In genomic region chr11:43367382-43368178, GRCh38 we compare ENCODE assay signal across 1 cellular context.
TF ChIP-seq lines count a peak whose summit lies in the region.

No MANE protein-coding gene starts in this region.

TF ChIP-seq in GM12878, 131 proteins besides CTCF, POLR2A, EP300 and RAD21 (continued from another document):
- TF ChIP-seq, protein P1, sequence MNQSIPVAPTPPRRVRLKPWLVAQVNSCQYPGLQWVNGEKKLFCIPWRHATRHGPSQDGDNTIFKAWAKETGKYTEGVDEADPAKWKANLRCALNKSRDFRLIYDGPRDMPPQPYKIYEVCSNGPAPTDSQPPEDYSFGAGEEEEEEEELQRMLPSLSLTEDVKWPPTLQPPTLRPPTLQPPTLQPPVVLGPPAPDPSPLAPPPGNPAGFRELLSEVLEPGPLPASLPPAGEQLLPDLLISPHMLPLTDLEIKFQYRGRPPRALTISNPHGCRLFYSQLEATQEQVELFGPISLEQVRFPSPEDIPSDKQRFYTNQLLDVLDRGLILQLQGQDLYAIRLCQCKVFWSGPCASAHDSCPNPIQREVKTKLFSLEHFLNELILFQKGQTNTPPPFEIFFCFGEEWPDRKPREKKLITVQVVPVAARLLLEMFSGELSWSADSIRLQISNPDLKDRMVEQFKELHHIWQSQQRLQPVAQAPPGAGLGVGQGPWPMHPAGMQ (IDR thresholded peaks at IDR 0.05; ENCODE audit: borderline replicate concordance) = no peak
- TF ChIP-seq, protein P2, sequence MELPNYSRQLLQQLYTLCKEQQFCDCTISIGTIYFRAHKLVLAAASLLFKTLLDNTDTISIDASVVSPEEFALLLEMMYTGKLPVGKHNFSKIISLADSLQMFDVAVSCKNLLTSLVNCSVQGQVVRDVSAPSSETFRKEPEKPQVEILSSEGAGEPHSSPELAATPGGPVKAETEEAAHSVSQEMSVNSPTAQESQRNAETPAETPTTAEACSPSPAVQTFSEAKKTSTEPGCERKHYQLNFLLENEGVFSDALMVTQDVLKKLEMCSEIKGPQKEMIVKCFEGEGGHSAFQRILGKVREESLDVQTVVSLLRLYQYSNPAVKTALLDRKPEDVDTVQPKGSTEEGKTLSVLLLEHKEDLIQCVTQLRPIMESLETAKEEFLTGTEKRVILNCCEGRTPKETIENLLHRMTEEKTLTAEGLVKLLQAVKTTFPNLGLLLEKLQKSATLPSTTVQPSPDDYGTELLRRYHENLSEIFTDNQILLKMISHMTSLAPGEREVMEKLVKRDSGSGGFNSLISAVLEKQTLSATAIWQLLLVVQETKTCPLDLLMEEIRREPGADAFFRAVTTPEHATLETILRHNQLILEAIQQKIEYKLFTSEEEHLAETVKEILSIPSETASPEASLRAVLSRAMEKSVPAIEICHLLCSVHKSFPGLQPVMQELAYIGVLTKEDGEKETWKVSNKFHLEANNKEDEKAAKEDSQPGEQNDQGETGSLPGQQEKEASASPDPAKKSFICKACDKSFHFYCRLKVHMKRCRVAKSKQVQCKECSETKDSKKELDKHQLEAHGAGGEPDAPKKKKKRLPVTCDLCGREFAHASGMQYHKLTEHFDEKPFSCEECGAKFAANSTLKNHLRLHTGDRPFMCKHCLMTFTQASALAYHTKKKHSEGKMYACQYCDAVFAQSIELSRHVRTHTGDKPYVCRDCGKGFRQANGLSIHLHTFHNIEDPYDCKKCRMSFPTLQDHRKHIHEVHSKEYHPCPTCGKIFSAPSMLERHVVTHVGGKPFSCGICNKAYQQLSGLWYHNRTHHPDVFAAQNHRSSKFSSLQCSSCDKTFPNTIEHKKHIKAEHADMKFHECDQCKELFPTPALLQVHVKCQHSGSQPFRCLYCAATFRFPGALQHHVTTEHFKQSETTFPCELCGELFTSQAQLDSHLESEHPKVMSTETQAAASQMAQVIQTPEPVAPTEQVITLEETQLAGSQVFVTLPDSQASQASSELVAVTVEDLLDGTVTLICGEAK (IDR thresholded peaks at IDR 0.05; ENCODE audit: borderline replicate concordance) = no peak
- TF ChIP-seq RUNX3 (IDR thresholded peaks at IDR 0.05; ENCODE audit: low read length) = no peak
- TF ChIP-seq, protein P3, sequence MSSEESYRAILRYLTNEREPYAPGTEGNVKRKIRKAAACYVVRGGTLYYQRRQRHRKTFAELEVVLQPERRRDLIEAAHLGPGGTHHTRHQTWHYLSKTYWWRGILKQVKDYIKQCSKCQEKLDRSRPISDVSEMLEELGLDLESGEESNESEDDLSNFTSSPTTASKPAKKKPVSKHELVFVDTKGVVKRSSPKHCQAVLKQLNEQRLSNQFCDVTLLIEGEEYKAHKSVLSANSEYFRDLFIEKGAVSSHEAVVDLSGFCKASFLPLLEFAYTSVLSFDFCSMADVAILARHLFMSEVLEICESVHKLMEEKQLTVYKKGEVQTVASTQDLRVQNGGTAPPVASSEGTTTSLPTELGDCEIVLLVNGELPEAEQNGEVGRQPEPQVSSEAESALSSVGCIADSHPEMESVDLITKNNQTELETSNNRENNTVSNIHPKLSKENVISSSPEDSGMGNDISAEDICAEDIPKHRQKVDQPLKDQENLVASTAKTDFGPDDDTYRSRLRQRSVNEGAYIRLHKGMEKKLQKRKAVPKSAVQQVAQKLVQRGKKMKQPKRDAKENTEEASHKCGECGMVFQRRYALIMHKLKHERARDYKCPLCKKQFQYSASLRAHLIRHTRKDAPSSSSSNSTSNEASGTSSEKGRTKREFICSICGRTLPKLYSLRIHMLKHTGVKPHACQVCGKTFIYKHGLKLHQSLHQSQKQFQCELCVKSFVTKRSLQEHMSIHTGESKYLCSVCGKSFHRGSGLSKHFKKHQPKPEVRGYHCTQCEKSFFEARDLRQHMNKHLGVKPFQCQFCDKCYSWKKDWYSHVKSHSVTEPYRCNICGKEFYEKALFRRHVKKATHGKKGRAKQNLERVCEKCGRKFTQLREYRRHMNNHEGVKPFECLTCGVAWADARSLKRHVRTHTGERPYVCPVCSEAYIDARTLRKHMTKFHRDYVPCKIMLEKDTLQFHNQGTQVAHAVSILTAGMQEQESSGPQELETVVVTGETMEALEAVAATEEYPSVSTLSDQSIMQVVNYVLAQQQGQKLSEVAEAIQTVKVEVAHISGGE (CRISPR knock-in tag; IDR thresholded peaks at IDR 0.05) = no peak
- TF ChIP-seq, protein P4, sequence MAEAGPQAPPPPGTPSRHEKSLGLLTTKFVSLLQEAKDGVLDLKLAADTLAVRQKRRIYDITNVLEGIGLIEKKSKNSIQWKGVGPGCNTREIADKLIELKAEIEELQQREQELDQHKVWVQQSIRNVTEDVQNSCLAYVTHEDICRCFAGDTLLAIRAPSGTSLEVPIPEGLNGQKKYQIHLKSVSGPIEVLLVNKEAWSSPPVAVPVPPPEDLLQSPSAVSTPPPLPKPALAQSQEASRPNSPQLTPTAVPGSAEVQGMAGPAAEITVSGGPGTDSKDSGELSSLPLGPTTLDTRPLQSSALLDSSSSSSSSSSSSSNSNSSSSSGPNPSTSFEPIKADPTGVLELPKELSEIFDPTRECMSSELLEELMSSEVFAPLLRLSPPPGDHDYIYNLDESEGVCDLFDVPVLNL (IDR thresholded peaks at IDR 0.05; ENCODE audit: low read depth, low read length) = no peak
- TF ChIP-seq HDAC6 (IDR thresholded peaks at IDR 0.05; ENCODE audit: unreplicated experiment) = no peak
- TF ChIP-seq, protein P5, sequence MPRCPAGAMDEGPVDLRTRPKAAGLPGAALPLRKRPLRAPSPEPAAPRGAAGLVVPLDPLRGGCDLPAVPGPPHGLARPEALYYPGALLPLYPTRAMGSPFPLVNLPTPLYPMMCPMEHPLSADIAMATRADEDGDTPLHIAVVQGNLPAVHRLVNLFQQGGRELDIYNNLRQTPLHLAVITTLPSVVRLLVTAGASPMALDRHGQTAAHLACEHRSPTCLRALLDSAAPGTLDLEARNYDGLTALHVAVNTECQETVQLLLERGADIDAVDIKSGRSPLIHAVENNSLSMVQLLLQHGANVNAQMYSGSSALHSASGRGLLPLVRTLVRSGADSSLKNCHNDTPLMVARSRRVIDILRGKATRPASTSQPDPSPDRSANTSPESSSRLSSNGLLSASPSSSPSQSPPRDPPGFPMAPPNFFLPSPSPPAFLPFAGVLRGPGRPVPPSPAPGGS (IDR thresholded peaks at IDR 0.05; ENCODE audit: borderline replicate concordance, insufficient read depth, low read depth, low read length, poor library complexity, severe bottlenecking) = no peak
- no peak for TF ChIP-seq SMAD5 (IDR thresholded peaks at IDR 0.05; ENCODE audit: low read depth)
- no peak for TF ChIP-seq BCLAF1 (IDR thresholded peaks at IDR 0.05)
- no peak for TF ChIP-seq MYC (IDR thresholded peaks at IDR 0.05; ENCODE audit: insufficient read depth, insufficient read length, insufficient replicate concordance, low read length, severe bottlenecking)
- no peak for TF ChIP-seq MEF2B (IDR thresholded peaks at IDR 0.05; ENCODE audit: partially characterized antibody, poor library complexity, severe bottlenecking)
- TF ChIP-seq CREM (IDR thresholded peaks at IDR 0.05; ENCODE audit: low read depth) = 0 out of 2 replicates have a peak, but pooled peaks have one; percentile 23
- TF ChIP-seq SREBF2 (IDR thresholded peaks at IDR 0.05; ENCODE audit: low read length) = no peak
- TF ChIP-seq NR2C2 (IDR thresholded peaks at IDR 0.05; ENCODE audit: borderline replicate concordance, control insufficient read depth, insufficient read length, low read depth) = no peak
- no peak for TF ChIP-seq ZNF274 (IDR thresholded peaks at IDR 0.05; ENCODE audit: insufficient read depth, insufficient read length)
- peak; percentile 15 for TF ChIP-seq RELA (IDR thresholded peaks at IDR 0.05; ENCODE audit: borderline replicate concordance, partially characterized antibody)
- TF ChIP-seq RAD51 (IDR thresholded peaks at IDR 0.05) = no peak
- 0 out of 2 replicates have a peak, but pooled peaks have one; percentile 22 for TF ChIP-seq IKZF1 (conservative IDR thresholded peaks at IDR 0.05)
- TF ChIP-seq NBN (IDR thresholded peaks at IDR 0.05) = peak; percentile 65
- no peak for TF ChIP-seq SUPT20H (IDR thresholded peaks at IDR 0.05; ENCODE audit: borderline replicate concordance, control insufficient read depth, low read depth, low read length)
- TF ChIP-seq, protein P6, sequence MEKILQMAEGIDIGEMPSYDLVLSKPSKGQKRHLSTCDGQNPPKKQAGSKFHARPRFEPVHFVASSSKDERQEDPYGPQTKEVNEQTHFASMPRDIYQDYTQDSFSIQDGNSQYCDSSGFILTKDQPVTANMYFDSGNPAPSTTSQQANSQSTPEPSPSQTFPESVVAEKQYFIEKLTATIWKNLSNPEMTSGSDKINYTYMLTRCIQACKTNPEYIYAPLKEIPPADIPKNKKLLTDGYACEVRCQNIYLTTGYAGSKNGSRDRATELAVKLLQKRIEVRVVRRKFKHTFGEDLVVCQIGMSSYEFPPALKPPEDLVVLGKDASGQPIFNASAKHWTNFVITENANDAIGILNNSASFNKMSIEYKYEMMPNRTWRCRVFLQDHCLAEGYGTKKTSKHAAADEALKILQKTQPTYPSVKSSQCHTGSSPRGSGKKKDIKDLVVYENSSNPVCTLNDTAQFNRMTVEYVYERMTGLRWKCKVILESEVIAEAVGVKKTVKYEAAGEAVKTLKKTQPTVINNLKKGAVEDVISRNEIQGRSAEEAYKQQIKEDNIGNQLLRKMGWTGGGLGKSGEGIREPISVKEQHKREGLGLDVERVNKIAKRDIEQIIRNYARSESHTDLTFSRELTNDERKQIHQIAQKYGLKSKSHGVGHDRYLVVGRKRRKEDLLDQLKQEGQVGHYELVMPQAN (conservative IDR thresholded peaks at IDR 0.05) = no peak
- TF ChIP-seq IKZF2 (IDR thresholded peaks at IDR 0.05) = peak in 1 of 2 experiments; percentile 61; a peak in 2 of 4 replicates
- no peak for TF ChIP-seq CHD4 (IDR thresholded peaks at IDR 0.05)
- TF ChIP-seq, protein P7, sequence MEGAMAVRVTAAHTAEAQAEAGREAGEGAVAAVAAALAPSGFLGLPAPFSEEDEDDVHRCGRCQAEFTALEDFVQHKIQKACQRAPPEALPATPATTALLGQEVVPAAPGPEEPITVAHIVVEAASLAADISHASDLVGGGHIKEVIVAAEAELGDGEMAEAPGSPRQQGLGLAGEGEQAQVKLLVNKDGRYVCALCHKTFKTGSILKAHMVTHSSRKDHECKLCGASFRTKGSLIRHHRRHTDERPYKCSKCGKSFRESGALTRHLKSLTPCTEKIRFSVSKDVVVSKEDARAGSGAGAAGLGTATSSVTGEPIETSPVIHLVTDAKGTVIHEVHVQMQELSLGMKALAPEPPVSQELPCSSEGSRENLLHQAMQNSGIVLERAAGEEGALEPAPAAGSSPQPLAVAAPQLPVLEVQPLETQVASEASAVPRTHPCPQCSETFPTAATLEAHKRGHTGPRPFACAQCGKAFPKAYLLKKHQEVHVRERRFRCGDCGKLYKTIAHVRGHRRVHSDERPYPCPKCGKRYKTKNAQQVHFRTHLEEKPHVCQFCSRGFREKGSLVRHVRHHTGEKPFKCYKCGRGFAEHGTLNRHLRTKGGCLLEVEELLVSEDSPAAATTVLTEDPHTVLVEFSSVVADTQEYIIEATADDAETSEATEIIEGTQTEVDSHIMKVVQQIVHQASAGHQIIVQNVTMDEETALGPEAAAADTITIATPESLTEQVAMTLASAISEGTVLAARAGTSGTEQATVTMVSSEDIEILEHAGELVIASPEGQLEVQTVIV (IDR thresholded peaks at IDR 0.05; ENCODE audit: borderline replicate concordance, partially characterized antibody) = no peak
- no peak for TF ChIP-seq POLR2AphosphoS5 (IDR thresholded peaks at IDR 0.05; ENCODE audit: low read length)
- no peak for TF ChIP-seq LARP7 (IDR thresholded peaks at IDR 0.05)
- TF ChIP-seq ASH2L (IDR thresholded peaks at IDR 0.05; ENCODE audit: borderline replicate concordance, low read depth) = no peak
- no peak for TF ChIP-seq KLF5 (IDR thresholded peaks at IDR 0.05; ENCODE audit: partially characterized antibody)
- no peak for TF ChIP-seq CHD1 (IDR thresholded peaks at IDR 0.05; ENCODE audit: low read depth, low read length)
- TF ChIP-seq, protein P8, sequence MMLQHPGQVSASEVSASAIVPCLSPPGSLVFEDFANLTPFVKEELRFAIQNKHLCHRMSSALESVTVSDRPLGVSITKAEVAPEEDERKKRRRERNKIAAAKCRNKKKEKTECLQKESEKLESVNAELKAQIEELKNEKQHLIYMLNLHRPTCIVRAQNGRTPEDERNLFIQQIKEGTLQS (IDR thresholded peaks at IDR 0.05; ENCODE audit: borderline replicate concordance, extremely low read depth, low read depth, low read length) = no peak
- TF ChIP-seq JUNB (IDR thresholded peaks at IDR 0.05) = no peak
